1 cellular context compared by ENCODE assay signal in the genomic region with DNA sequence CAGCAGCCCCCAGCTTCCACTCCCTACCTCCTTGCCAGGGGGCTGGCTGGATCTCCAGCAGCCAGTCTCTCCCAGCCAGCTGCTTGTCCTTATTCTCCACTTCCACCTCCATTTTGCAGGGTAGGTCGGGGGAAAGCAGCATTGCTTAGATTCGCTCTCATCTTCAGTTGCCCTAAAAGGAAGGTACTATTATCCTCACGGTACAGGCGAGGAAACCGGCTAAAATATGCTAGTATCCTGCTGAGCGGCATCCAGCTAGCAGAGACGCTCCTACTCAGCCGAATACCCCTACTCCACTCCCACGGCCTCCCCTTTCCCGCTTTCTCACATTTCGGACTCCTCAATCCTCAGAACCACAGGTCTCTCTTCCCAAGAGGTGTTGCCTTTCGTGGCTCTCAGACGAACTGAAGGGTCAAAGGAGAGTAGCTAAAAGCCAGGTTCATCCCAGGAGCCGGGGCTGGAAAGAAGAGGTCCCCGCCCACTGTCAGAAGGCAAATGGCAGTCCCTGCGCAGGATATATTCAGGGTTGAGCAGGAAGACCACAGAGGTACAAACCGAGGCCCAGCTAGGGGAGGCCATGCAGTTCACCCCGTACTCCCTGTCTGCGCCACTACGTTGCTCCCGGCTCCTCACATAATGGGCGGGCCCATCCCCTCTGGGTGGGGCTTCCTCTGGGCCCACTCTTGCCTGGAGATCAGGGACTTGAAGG.
TF ChIP-seq lines count a peak whose summit lies in the region.

No MANE protein-coding gene starts in this region.

TF ChIP-seq in IMR-90, 13 proteins besides CTCF, POLR2A, EP300 and RAD21 (continued from another document):
- TF ChIP-seq, protein P1, sequence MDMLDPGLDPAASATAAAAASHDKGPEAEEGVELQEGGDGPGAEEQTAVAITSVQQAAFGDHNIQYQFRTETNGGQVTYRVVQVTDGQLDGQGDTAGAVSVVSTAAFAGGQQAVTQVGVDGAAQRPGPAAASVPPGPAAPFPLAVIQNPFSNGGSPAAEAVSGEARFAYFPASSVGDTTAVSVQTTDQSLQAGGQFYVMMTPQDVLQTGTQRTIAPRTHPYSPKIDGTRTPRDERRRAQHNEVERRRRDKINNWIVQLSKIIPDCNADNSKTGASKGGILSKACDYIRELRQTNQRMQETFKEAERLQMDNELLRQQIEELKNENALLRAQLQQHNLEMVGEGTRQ (IDR thresholded peaks at IDR 0.05; ENCODE audit: low read depth, low read length), result no peak
- TF ChIP-seq CHD1 (IDR thresholded peaks at IDR 0.05; ENCODE audit: low read depth, low read length), result no peak
